In genomic region chr11:80980221-80980620, GRCh38 we compare ENCODE assay signal across 21 cellular contexts.
DNase-seq lines count a peak whose midpoint lies in the region; ATAC-seq and TF ChIP-seq lines count a peak whose summit lies in the region.
"Had no signal": no experiment of that assay in that cellular context is flagged by ENCODE, and none has a peak within 500 bp of the region (broad histone marks: within the 10 kb centered on the region; RNA-seq: fewer than 3 reads in every experiment).

No MANE protein-coding gene starts in this region.

- no peaks in the 10 kb centered on the region for H3K4me1 ChIP-seq in upper lobe of right lung
- H3K4me1 ChIP-seq in naive thymus-derived CD4-positive, alpha-beta T cell (ENCODE audit: control insufficient read depth in 2 of 2, insufficient read depth in 2 of 2, low read length in 2 of 2): no peaks in the 10 kb centered on the region
- H3K4me1 ChIP-seq: pancreas, vagina had no signal

- no peaks in the 10 kb centered on the region for H3K9me3 ChIP-seq in upper lobe of right lung
- H3K9me3 ChIP-seq in naive thymus-derived CD4-positive, alpha-beta T cell (ENCODE audit: control insufficient read depth in 2 of 3, low read length in 3 of 3): peaks cover 0 to 4% (median 0%) of the 10 kb centered on the region in 3 experiments
- H3K9me3 ChIP-seq: MG63, pancreas, vagina had no signal

- H3K27ac Mint-ChIP-seq in naive thymus-derived CD4-positive, alpha-beta T cell: no peak overlapping the region
- H3K27ac Mint-ChIP-seq: activated naive CD4-positive, alpha-beta T cell treated with anti-CD3 and anti-CD28 coated beads, Interleukin-2, amount 10 ng/mL, durations not matched to agents 7 days and 5 days; CD4-positive, alpha-beta T cell; endodermal cell; stimulated activated naive CD8-positive, alpha-beta T cell treated with anti-CD3 and anti-CD28 coated beads, Interleukin-15, Interleukin-2, amounts not matched to agents 100 ng/mL and 50 ng/mL, for 24 hours had no signal

- no peaks in the 10 kb centered on the region for H3K4me1 Mint-ChIP-seq in naive thymus-derived CD4-positive, alpha-beta T cell
- H3K4me1 Mint-ChIP-seq: activated naive CD4-positive, alpha-beta T cell treated with anti-CD3 and anti-CD28 coated beads, Interleukin-2, amount 10 ng/mL, durations not matched to agents 7 days and 5 days had no signal

- DNase-seq in RWPE1 (ENCODE audit: low spot score) (peak; percentile 12), fibroblast of gingiva (ENCODE audit: low read depth) (peak; percentile 14), upper lobe of right lung (no peak), LoVo (ENCODE audit: low spot score) (no peak)
- no peak for DNase-seq in naive thymus-derived CD4-positive, alpha-beta T cell
- no peak for DNase-seq in stimulated activated CD4-positive, alpha-beta T cell treated with anti-CD3 and anti-CD28 coated beads, Interleukin-4, amount 100 ng/mL, for 1 hour
- DNase-seq: activated CD4-positive, alpha-beta T cell treated with anti-CD3 and anti-CD28 coated beads for 1 hour; activated naive CD4-positive, alpha-beta T cell treated with anti-CD3 and anti-CD28 coated beads, Interleukin-2, amount 10 ng/mL, durations not matched to agents 7 days and 5 days; CD4-positive, alpha-beta T cell; central memory CD4-positive, alpha-beta T cell; EL; endodermal cell; left cardiac atrium; MG63; NCI-H774; pancreas; SHP77 treated with DMSO at 0.1 percent for 48 hours; T-helper 2 cell had no signal

- CTCF ChIA-PET in RWPE1 (lab: Yijun Ruan, JAX): no interaction called here
- CTCF ChIA-PET in naive thymus-derived CD4-positive, alpha-beta T cell (lab: Charles Lee): no interaction called here

- H3K4me3 Mint-ChIP-seq in naive thymus-derived CD4-positive, alpha-beta T cell: no peak overlapping the region
- H3K4me3 Mint-ChIP-seq: activated naive CD4-positive, alpha-beta T cell treated with anti-CD3 and anti-CD28 coated beads, Interleukin-2, amount 10 ng/mL, durations not matched to agents 7 days and 5 days; CD4-positive, alpha-beta T cell; endodermal cell; stimulated activated naive CD8-positive, alpha-beta T cell treated with anti-CD3 and anti-CD28 coated beads, Interleukin-15, Interleukin-2, amounts not matched to agents 100 ng/mL and 50 ng/mL, for 24 hours had no signal

- no peaks in the 10 kb centered on the region for H3K36me3 Mint-ChIP-seq in naive thymus-derived CD4-positive, alpha-beta T cell
- H3K36me3 Mint-ChIP-seq: activated naive CD4-positive, alpha-beta T cell treated with anti-CD3 and anti-CD28 coated beads, Interleukin-2, amount 10 ng/mL, durations not matched to agents 7 days and 5 days had no signal

- intact Hi-C loops in upper lobe of right lung (cut with DNase I): no loop called here
- intact Hi-C loops in naive thymus-derived CD4-positive, alpha-beta T cell (cut with micrococcal nuclease): no loop called here

- POLR2A ChIA-PET in RWPE1 (lab: Yijun Ruan, JAX; ENCODE audit: low non-redundant PET): no interaction called here
- POLR2A ChIA-PET in naive thymus-derived CD4-positive, alpha-beta T cell (lab: Charles Lee): no interaction called here

- no peaks in the 10 kb centered on the region for H3K27me3 ChIP-seq in upper lobe of right lung
- no peaks in the 10 kb centered on the region for H3K27me3 ChIP-seq in naive thymus-derived CD4-positive, alpha-beta T cell (ENCODE audit: control insufficient read depth in 2 of 2, insufficient read depth in 2 of 2, low read length in 2 of 2)
- H3K27me3 ChIP-seq: MG63, pancreas, vagina had no signal

- ATAC-seq in HG02610 (IDR thresholded peaks at IDR 0.05; ENCODE audit: unreplicated experiment) (peak; percentile 39), upper lobe of right lung (no peak)
- ATAC-seq in naive thymus-derived CD4-positive, alpha-beta T cell: no peak
- ATAC-seq: left cardiac atrium, pancreas had no signal

- no peak for TF ChIP-seq CTCF in RWPE1 (conservative IDR thresholded peaks at IDR 0.05; ENCODE audit: low read depth)
- no peak for TF ChIP-seq CTCF in upper lobe of right lung (IDR thresholded peaks at IDR 0.05)

- H3K4me3 ChIP-seq in upper lobe of right lung: no peak overlapping the region
- H3K4me3 ChIP-seq in naive thymus-derived CD4-positive, alpha-beta T cell (ENCODE audit: low read length): no peak overlapping the region
- H3K4me3 ChIP-seq: MG63, pancreas, vagina had no signal

- H3K27ac ChIP-seq in RWPE1 (no peak overlapping the region), upper lobe of right lung (no peak overlapping the region)
- H3K27ac ChIP-seq in naive thymus-derived CD4-positive, alpha-beta T cell (ENCODE audit: low read depth, low read length): no peak overlapping the region
- H3K27ac ChIP-seq: pancreas, vagina had no signal

- no peaks in the 10 kb centered on the region for H3K27me3 Mint-ChIP-seq in naive thymus-derived CD4-positive, alpha-beta T cell
- H3K27me3 Mint-ChIP-seq: activated naive CD4-positive, alpha-beta T cell treated with anti-CD3 and anti-CD28 coated beads, Interleukin-2, amount 10 ng/mL, durations not matched to agents 7 days and 5 days; CD4-positive, alpha-beta T cell; stimulated activated naive CD8-positive, alpha-beta T cell treated with anti-CD3 and anti-CD28 coated beads, Interleukin-15, Interleukin-2, amounts not matched to agents 100 ng/mL and 50 ng/mL, for 24 hours had no signal

- peaks cover 0 to 26% (median 5%) of the 10 kb centered on the region in 11 donors for H3K9me3 Mint-ChIP-seq in naive thymus-derived CD4-positive, alpha-beta T cell
- H3K9me3 Mint-ChIP-seq: endodermal cell had no signal

- no peaks in the 10 kb centered on the region for H3K36me3 ChIP-seq in upper lobe of right lung
- H3K36me3 ChIP-seq in naive thymus-derived CD4-positive, alpha-beta T cell (ENCODE audit: control insufficient read depth in 2 of 3, insufficient read depth in 3 of 3, low read length in 3 of 3): no peaks in the 10 kb centered on the region
- H3K36me3 ChIP-seq: MG63, pancreas, vagina had no signal

Comparison
In these comparisons a context has a peak if more than half of its experiments do, and no peak if none do; other contexts are left out.
1. DNase-seq: peak in RWPE1 (single experiment) and fibroblast of gingiva (single experiment); none in upper lobe of right lung (single experiment), LoVo (single experiment), naive thymus-derived CD4-positive, alpha-beta T cell (0 of 9) and stimulated activated CD4-positive, alpha-beta T cell treated with anti-CD3 and anti-CD28 coated beads, Interleukin-4, amount 100 ng/mL, for 1 hour (single experiment).